13 cellular contexts compared by ENCODE assay signal in genomic region chr11:20933086-20933485, GRCh38.
"Had no signal": no experiment of that assay in that cellular context is flagged by ENCODE, and none has a peak within 500 bp of the region (broad histone marks: within the 10 kb centered on the region; RNA-seq: fewer than 3 reads in every experiment).

No MANE protein-coding gene starts in this region.

- H3K4me1 Mint-ChIP-seq: naive thymus-derived CD4-positive, alpha-beta T cell had no signal

- H3K27ac Mint-ChIP-seq: naive thymus-derived CD4-positive, alpha-beta T cell had no signal

- H3K4me3 Mint-ChIP-seq: naive thymus-derived CD4-positive, alpha-beta T cell had no signal

- DNase-seq: dermis blood vessel endothelial cell; effector CD4-positive, alpha-beta T cell; effector memory CD4-positive, alpha-beta T cell; foreskin keratinocyte; head of caudate nucleus; heart right ventricle; left cardiac atrium; left lung; left ventricle myocardium superior; lower lobe of right lung; mesenchymal stem cell; midbrain; naive thymus-derived CD4-positive, alpha-beta T cell had no signal
